Comparison of ENCODE assay signal across 9 cellular contexts in the genomic region with DNA sequence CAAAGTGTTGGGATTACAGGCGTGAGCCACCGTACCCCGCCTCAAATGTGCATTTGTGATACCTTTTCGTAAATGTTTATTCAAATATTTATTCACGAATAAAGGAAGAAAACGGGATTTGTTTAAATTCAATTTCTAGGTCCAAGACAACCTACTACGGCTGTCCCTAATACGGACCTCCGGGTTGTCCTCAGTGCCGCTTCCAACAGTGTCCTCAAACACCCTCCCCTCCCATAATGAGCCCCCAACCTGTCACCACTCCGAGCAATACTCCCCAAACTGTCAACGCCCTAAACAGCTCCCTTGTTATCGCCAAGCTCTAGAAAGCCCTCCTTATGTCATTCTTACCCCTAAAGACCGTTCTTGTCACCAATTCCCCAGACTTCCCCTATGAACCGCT. TPM values are rescaled to one million over a fixed set of nuclear protein-coding genes. Genes with fewer than 3 reads are reported as not detected.
DNase-seq lines count a peak whose midpoint lies in the region; ATAC-seq, FAIRE-seq and TF ChIP-seq lines count a peak whose summit lies in the region.
"Had no signal": no experiment of that assay in that cellular context is flagged by ENCODE, and none has a peak within 500 bp of the region (broad histone marks: within the 10 kb centered on the region; RNA-seq: fewer than 3 reads in every experiment).

No MANE protein-coding gene starts in this region.

- no peak for TF ChIP-seq CTCF in adrenal gland (IDR thresholded peaks at IDR 0.05)
- no peak for TF ChIP-seq CTCF in HepG2 (CRISPR knock-in tag; IDR thresholded peaks at IDR 0.05)
- TF ChIP-seq CTCF in upper lobe of right lung (IDR thresholded peaks at IDR 0.05), result no peak

- whole genome bisulfite sequencing in adrenal gland, 4 donors, result 19 to 22% (median 21%) methylated on average over 15 of the region's 15 CpGs
- WGBS in HepG2 (ENCODE audit: low lambda C conversion rate), result 1% methylated on average over 15 of the region's 15 CpGs

- no TSS peak for BruUV-seq in HepG2 (replicated peaks; lab: Mats Ljungman, UMichigan)

- peaks cover 13% of the 10 kb centered on the region for H3K79me2 ChIP-seq in HepG2 (ENCODE audit: insufficient read depth, low read length)

- peak overlapping the region; percentile 99 for H3K4me2 ChIP-seq in HepG2 (ENCODE audit: low read depth, low read length)

- ATAC-seq in GM18861 (IDR thresholded peaks at IDR 0.05; ENCODE audit: unreplicated experiment), result peak; percentile 4
- ATAC-seq in HG03064 (IDR thresholded peaks at IDR 0.05; ENCODE audit: low read depth, unreplicated experiment), result peak; percentile 2
- ATAC-seq in HepG2, result peak; percentile 60
- ATAC-seq in upper lobe of right lung, result no peak

- peak overlapping the region; percentile 85 for H2AFZ ChIP-seq in HepG2 (ENCODE audit: low read length)

- H3K4me3 ChIP-seq in adrenal gland (peak overlapping the region; percentile 58 to 100 (median 84)), HepG2 (replicated peaks in 1 of 3; ENCODE audit: insufficient read depth in 1 of 3, low read depth in 2 of 3, low read length in 3 of 3) (peak overlapping the region; percentile 87 to 96 (median 88)), upper lobe of right lung (peak overlapping the region; percentile 100)

- no peak for FAIRE-seq in HepG2 (lab: Jason Lieb, UNC)
- FAIRE-seq: TTC549 had no signal

- H3K4me1 ChIP-seq in adrenal gland (replicated peaks in 1 of 2) (peaks cover 26 to 39% of the 10 kb centered on the region in 2 donors), HepG2 (ENCODE audit: insufficient read depth, low read length) (peaks cover 28% of the 10 kb centered on the region), upper lobe of right lung (peaks cover 27% of the 10 kb centered on the region)

- DNase-seq in adrenal gland, result no peak
- DNase-seq in HepG2 (ENCODE audit: low spot score), result no peak
- no peak for DNase-seq in upper lobe of right lung
- DNase-seq in EL, result no peak
- DNase-seq in NCI-H2171 treated with DMSO at 0.1 percent for 48 hours (lab: John Stamatoyannopoulos, UW), result no peak
- no peak for DNase-seq in GF-D8 (lab: John Stamatoyannopoulos, UW)

- TF ChIP-seq RAD21 in HepG2 (CRISPR knock-in tag; IDR thresholded peaks at IDR 0.05), result no peak

- TF ChIP-seq EP300 in HepG2 (IDR thresholded peaks at IDR 0.05; ENCODE audit: low read depth in 2 of 2, low read length in 2 of 2), result no peak
- no peak for TF ChIP-seq EP300 in HepG2 (CRISPR knock-in tag; IDR thresholded peaks at IDR 0.05; ENCODE audit: borderline replicate concordance)

- POLR2A ChIA-PET in HepG2 (lab: Yijun Ruan, JAX), result interaction anchor here (0.7 to 3.2 kb wide), 6 partner anchors 10 to 82 kb away, joined by 3 to 27 read pairs (median 10); partner anchors contain the start of genes ADAT1, CHST5, KARS1 and TERF2IP

- H3K27ac ChIP-seq in adrenal gland (peak overlapping the region in 2 of 5 donors; percentile 75 to 78), HepG2 (ENCODE audit: extremely low read length, insufficient read depth, low read length) (no peak overlapping the region), upper lobe of right lung (peak overlapping the region; percentile 87)

- CTCF ChIA-PET in HepG2 (lab: Yijun Ruan, JAX; ENCODE audit: low intra/inter-chr PET ratio, low total read pairs), result no interaction called here

- in situ Hi-C loops in HepG2 (cut with HindIII; ENCODE audit: extremely low pct_ligation_motif_present, low pct_unique_long_range_greater_than_20kb), result no loop called here

- TF ChIP-seq POLR2A in adrenal gland (IDR thresholded peaks at IDR 0.05) (no peak), HepG2 (IDR thresholded peaks at IDR 0.05; ENCODE audit: insufficient read depth in 1 of 2, low read depth in 2 of 2, low read length in 2 of 2) (no peak)

- H4K20me1 ChIP-seq in HepG2 (ENCODE audit: insufficient read depth, low read length), result peaks cover 13% of the 10 kb centered on the region; the same call in 1 of the 2 replicates

- H3K9ac ChIP-seq in HepG2 (ENCODE audit: insufficient read depth, low read depth, low read length), result peak overlapping the region; percentile 83; the same call in 1 of the 2 replicates

- H3K9me3 ChIP-seq in adrenal gland (replicated peaks in 1 of 3) (no peaks in the 10 kb centered on the region), HepG2 (ENCODE audit: low read length) (no peaks in the 10 kb centered on the region), upper lobe of right lung (no peaks in the 10 kb centered on the region)

- intact Hi-C loops in adrenal gland (cut with DNase I), result no loop called here
- intact Hi-C loops in HepG2 (cut with micrococcal nuclease; ENCODE audit: unreplicated experiment), result loop anchor here (1.0 to 5.0 kb wide), 3 partner anchors 9 to 82 kb away; partner anchors contain the start of genes KARS1, TERF2IP and TMEM231
- intact Hi-C loops in upper lobe of right lung (cut with DNase I), result no loop called here

- peaks cover 0 to 30% of the 10 kb centered on the region in 2 donors for H3K36me3 ChIP-seq in adrenal gland (replicated peaks in 1 of 2)
- peaks cover 9 to 29% of the 10 kb centered on the region in 2 experiments for H3K36me3 ChIP-seq in HepG2 (replicated peaks in 1 of 2; ENCODE audit: control insufficient read depth in 1 of 2, insufficient read depth in 2 of 2, low read length in 2 of 2)
- H3K36me3 ChIP-seq in upper lobe of right lung, result peaks cover 29% of the 10 kb centered on the region

- H3K27me3 ChIP-seq in adrenal gland (no peaks in the 10 kb centered on the region), HepG2 (ENCODE audit: control insufficient read depth in 1 of 2, insufficient read depth in 2 of 2, low read length in 2 of 2) (peaks cover 0 to 6% of the 10 kb centered on the region in 2 experiments; a peak in 2 of 5 replicates), upper lobe of right lung (no peaks in the 10 kb centered on the region)

RNA-seq across cellular contexts. Expression of gene GABARAPL2, which starts 0.5 kb away (rescaled TPM):
- total RNA-seq in adrenal gland, result 100 to 1,000 TPM in 7 of 8 donors, 10 to 100 TPM in 1; 98.2 to 197 (median 167) TPM
- polyA plus RNA-seq in adrenal gland, result 100 to 1,000 TPM in 2 of 3 donors, 10 to 100 TPM in 1; 93.9 to 200 (median 123) TPM
- total RNA-seq in HepG2 (2016; rRNA removed; fragmentation: Illumina TruSeq; extraction: Trizol), result 76.4 and 82.4 TPM in 2 replicates
- total RNA-seq in HepG2 (2016; cell fraction: cytosol; rRNA removed; fragmentation: Illumina TruSeq; extraction: Trizol; ENCODE audit: low read depth), result 25.3 and 25.9 TPM in 2 replicates
- 72.8 and 81.6 TPM in 2 replicates for total RNA-seq in HepG2 (2016; cell fraction: insoluble cytoplasmic fraction; rRNA removed; fragmentation: Illumina TruSeq; extraction: Trizol)
- 40.7 and 44.8 TPM in 2 replicates for total RNA-seq in HepG2 (2016; cell fraction: membrane; rRNA removed; fragmentation: Illumina TruSeq; extraction: Trizol)
- total RNA-seq in HepG2 (2016; cell fraction: nucleus; rRNA removed; fragmentation: Illumina TruSeq; extraction: Trizol), result 37.2 and 37.9 TPM in 2 replicates
- 68.4 and 83.0 TPM in 2 replicates for polyA plus RNA-seq in HepG2 (2011; rRNA removed)
- polyA plus RNA-seq in HepG2 (2011; cell fraction: cytosol; rRNA removed), result 91.5 and 99.2 TPM in 2 replicates
- 31.2 and 42.4 TPM in 2 replicates for polyA plus RNA-seq in HepG2 (2011; cell fraction: nucleus; rRNA removed)
- 103 and 127 TPM in 2 replicates for polyA plus RNA-seq in HepG2 (2012)
- polyA plus RNA-seq in HepG2 (2016; cell fraction: cytosol; fragmentation: Illumina TruSeq; extraction: Trizol; ENCODE audit: low read depth), result 30.1 and 37.1 TPM in 2 replicates
- polyA plus RNA-seq in HepG2 (2016; cell fraction: insoluble cytoplasmic fraction; fragmentation: Illumina TruSeq; extraction: Trizol; ENCODE audit: low read depth), result 109 and 111 TPM in 2 replicates
- polyA plus RNA-seq in HepG2 (2016; cell fraction: membrane; fragmentation: Illumina TruSeq; extraction: Trizol; ENCODE audit: low read depth), result 35.7 and 43.9 TPM in 2 replicates
- polyA plus RNA-seq in HepG2 (2016; cell fraction: nucleus; fragmentation: Illumina TruSeq; extraction: Trizol; ENCODE audit: insufficient read depth, low read depth), result 65.5 and 77.4 TPM in 2 replicates
- 12.0 and 14.3 TPM in 2 replicates for polyA minus RNA-seq in HepG2 (2011; rRNA and poly(A)+ RNA removed; ENCODE audit: low replicate concordance)
- 26.7 and 35.4 TPM in 2 replicates for polyA minus RNA-seq in HepG2 (2011; cell fraction: cytosol; rRNA and poly(A)+ RNA removed)
- 20.6 and 27.5 TPM in 2 replicates for polyA minus RNA-seq in HepG2 (2011; cell fraction: nucleus; rRNA and poly(A)+ RNA removed)
- 109 TPM for total RNA-seq in upper lobe of right lung

RNA-seq across cellular contexts. Expression of gene TMEM231, which starts 9.6 kb away (rescaled TPM):
- 10 to 100 TPM in 3 of 8 donors, 1 to 10 TPM in 5; 6.2 to 11.3 (median 9.5) TPM for total RNA-seq in adrenal gland
- polyA plus RNA-seq in adrenal gland, result 10 to 100 TPM in 1 of 3 donors, 1 to 10 TPM in 2; 2.8 to 13.4 (median 4.8) TPM
- 2.3 and 3.5 TPM in 2 replicates for total RNA-seq in HepG2 (2016; rRNA removed; fragmentation: Illumina TruSeq; extraction: Trizol)
- 0.40 and 0.62 TPM in 2 replicates for total RNA-seq in HepG2 (2016; cell fraction: cytosol; rRNA removed; fragmentation: Illumina TruSeq; extraction: Trizol; ENCODE audit: low read depth)
- 1.3 and 3.4 TPM in 2 replicates for total RNA-seq in HepG2 (2016; cell fraction: insoluble cytoplasmic fraction; rRNA removed; fragmentation: Illumina TruSeq; extraction: Trizol)
- total RNA-seq in HepG2 (2016; cell fraction: membrane; rRNA removed; fragmentation: Illumina TruSeq; extraction: Trizol), result 1.2 and 1.5 TPM in 2 replicates
- total RNA-seq in HepG2 (2016; cell fraction: nucleus; rRNA removed; fragmentation: Illumina TruSeq; extraction: Trizol), result 4.1 and 6.2 TPM in 2 replicates
- 7.4 TPM in 2 replicates for polyA plus RNA-seq in HepG2 (2011; rRNA removed)
- polyA plus RNA-seq in HepG2 (2011; cell fraction: cytosol; rRNA removed), result 11.5 and 13.9 TPM in 2 replicates
- polyA plus RNA-seq in HepG2 (2011; cell fraction: nucleus; rRNA removed), result 4.4 and 5.8 TPM in 2 replicates
- polyA plus RNA-seq in HepG2 (2012), result 2.3 and 2.7 TPM in 2 replicates
- 0.32 TPM in 2 replicates for polyA plus RNA-seq in HepG2 (2016; cell fraction: cytosol; fragmentation: Illumina TruSeq; extraction: Trizol; ENCODE audit: low read depth)
- polyA plus RNA-seq in HepG2 (2016; cell fraction: insoluble cytoplasmic fraction; fragmentation: Illumina TruSeq; extraction: Trizol; ENCODE audit: low read depth), result 1.7 and 2.3 TPM in 2 replicates
- polyA plus RNA-seq in HepG2 (2016; cell fraction: membrane; fragmentation: Illumina TruSeq; extraction: Trizol; ENCODE audit: low read depth), result 1.2 and 1.3 TPM in 2 replicates
- polyA plus RNA-seq in HepG2 (2016; cell fraction: nucleus; fragmentation: Illumina TruSeq; extraction: Trizol; ENCODE audit: insufficient read depth, low read depth), result 8.3 and 8.5 TPM in 2 replicates
- 19.5 and 53.3 TPM in 2 replicates for polyA minus RNA-seq in HepG2 (2011; rRNA and poly(A)+ RNA removed; ENCODE audit: low replicate concordance)
- 5.1 and 7.1 TPM in 2 replicates for polyA minus RNA-seq in HepG2 (2011; cell fraction: cytosol; rRNA and poly(A)+ RNA removed)
- polyA minus RNA-seq in HepG2 (2011; cell fraction: nucleus; rRNA and poly(A)+ RNA removed), result 2.4 and 2.6 TPM in 2 replicates
- total RNA-seq in upper lobe of right lung, result 4.5 TPM

RNA-seq across cellular contexts. Expression of gene CHST5, which starts 29.7 kb away (rescaled TPM):
- total RNA-seq in adrenal gland (under 1 TPM in 6 of 8 donors, not detected in 2; 0.07 to 0.68 (median 0.29) TPM), HepG2 (2016; rRNA removed; fragmentation: Illumina TruSeq; extraction: Trizol) (not detected in 2 replicates), upper lobe of right lung (not detected)
- polyA plus RNA-seq in adrenal gland (under 1 TPM in 2 of 3 donors, not detected in 1; 0.32 to 0.61 TPM), HepG2 (2011; rRNA removed) (0.05 TPM in 1 of 2 replicates, not detected in the other)
- total RNA-seq in HepG2 (2016; cell fraction: cytosol; rRNA removed; fragmentation: Illumina TruSeq; extraction: Trizol; ENCODE audit: low read depth), result not detected in 2 replicates
- total RNA-seq in HepG2 (2016; cell fraction: insoluble cytoplasmic fraction; rRNA removed; fragmentation: Illumina TruSeq; extraction: Trizol), result not detected in 2 replicates
- not detected in 2 replicates for total RNA-seq in HepG2 (2016; cell fraction: membrane; rRNA removed; fragmentation: Illumina TruSeq; extraction: Trizol)
- not detected in 2 replicates for total RNA-seq in HepG2 (2016; cell fraction: nucleus; rRNA removed; fragmentation: Illumina TruSeq; extraction: Trizol)
- polyA plus RNA-seq in HepG2 (2011; cell fraction: cytosol; rRNA removed), result not detected in 2 replicates
- polyA plus RNA-seq in HepG2 (2011; cell fraction: nucleus; rRNA removed), result 0.05 TPM in 1 of 2 replicates, not detected in the other
- polyA plus RNA-seq in HepG2 (2012), result not detected in 2 replicates
- polyA plus RNA-seq in HepG2 (2016; cell fraction: cytosol; fragmentation: Illumina TruSeq; extraction: Trizol; ENCODE audit: low read depth), result not detected in 2 replicates
- not detected in 2 replicates for polyA plus RNA-seq in HepG2 (2016; cell fraction: insoluble cytoplasmic fraction; fragmentation: Illumina TruSeq; extraction: Trizol; ENCODE audit: low read depth)
- polyA plus RNA-seq in HepG2 (2016; cell fraction: membrane; fragmentation: Illumina TruSeq; extraction: Trizol; ENCODE audit: low read depth), result not detected in 2 replicates
- 0.57 and 1.3 TPM in 2 replicates for polyA plus RNA-seq in HepG2 (2016; cell fraction: nucleus; fragmentation: Illumina TruSeq; extraction: Trizol; ENCODE audit: insufficient read depth, low read depth)
- 0.30 TPM in 1 of 2 replicates, not detected in the other for polyA minus RNA-seq in HepG2 (2011; rRNA and poly(A)+ RNA removed; ENCODE audit: low replicate concordance)
- polyA minus RNA-seq in HepG2 (2011; cell fraction: cytosol; rRNA and poly(A)+ RNA removed), result not detected in 2 replicates
- not detected in 2 replicates for polyA minus RNA-seq in HepG2 (2011; cell fraction: nucleus; rRNA and poly(A)+ RNA removed)

RNA-seq across cellular contexts. Expression of gene ADAT1, which starts 57.4 kb away (rescaled TPM):
- total RNA-seq in adrenal gland, result 100 to 1,000 TPM in 1 of 8 donors, 10 to 100 TPM in 7; 36.7 to 191 (median 52.2) TPM
- polyA plus RNA-seq in adrenal gland, result 10 to 100 TPM; 18.0 to 48.0 (median 19.0) TPM
- total RNA-seq in HepG2 (2016; rRNA removed; fragmentation: Illumina TruSeq; extraction: Trizol), result 40.8 and 50.7 TPM in 2 replicates
- 13.1 and 19.3 TPM in 2 replicates for total RNA-seq in HepG2 (2016; cell fraction: cytosol; rRNA removed; fragmentation: Illumina TruSeq; extraction: Trizol; ENCODE audit: low read depth)
- total RNA-seq in HepG2 (2016; cell fraction: insoluble cytoplasmic fraction; rRNA removed; fragmentation: Illumina TruSeq; extraction: Trizol), result 36.9 and 42.7 TPM in 2 replicates
- total RNA-seq in HepG2 (2016; cell fraction: membrane; rRNA removed; fragmentation: Illumina TruSeq; extraction: Trizol), result 27.3 and 35.6 TPM in 2 replicates
- 52.6 and 53.3 TPM in 2 replicates for total RNA-seq in HepG2 (2016; cell fraction: nucleus; rRNA removed; fragmentation: Illumina TruSeq; extraction: Trizol)
- 15.5 and 18.4 TPM in 2 replicates for polyA plus RNA-seq in HepG2 (2011; rRNA removed)
- polyA plus RNA-seq in HepG2 (2011; cell fraction: cytosol; rRNA removed), result 12.6 and 18.0 TPM in 2 replicates
- 16.4 and 28.9 TPM in 2 replicates for polyA plus RNA-seq in HepG2 (2011; cell fraction: nucleus; rRNA removed)
- 15.1 and 16.1 TPM in 2 replicates for polyA plus RNA-seq in HepG2 (2012)
- 3.0 and 3.6 TPM in 2 replicates for polyA plus RNA-seq in HepG2 (2016; cell fraction: cytosol; fragmentation: Illumina TruSeq; extraction: Trizol; ENCODE audit: low read depth)
- 29.9 and 30.3 TPM in 2 replicates for polyA plus RNA-seq in HepG2 (2016; cell fraction: insoluble cytoplasmic fraction; fragmentation: Illumina TruSeq; extraction: Trizol; ENCODE audit: low read depth)
- polyA plus RNA-seq in HepG2 (2016; cell fraction: membrane; fragmentation: Illumina TruSeq; extraction: Trizol; ENCODE audit: low read depth), result 11.9 and 13.6 TPM in 2 replicates
- polyA plus RNA-seq in HepG2 (2016; cell fraction: nucleus; fragmentation: Illumina TruSeq; extraction: Trizol; ENCODE audit: insufficient read depth, low read depth), result 56.7 and 65.5 TPM in 2 replicates
- polyA minus RNA-seq in HepG2 (2011; rRNA and poly(A)+ RNA removed; ENCODE audit: low replicate concordance), result 23.3 and 62.1 TPM in 2 replicates
- 12.8 and 13.9 TPM in 2 replicates for polyA minus RNA-seq in HepG2 (2011; cell fraction: cytosol; rRNA and poly(A)+ RNA removed)
- 32.4 and 41.4 TPM in 2 replicates for polyA minus RNA-seq in HepG2 (2011; cell fraction: nucleus; rRNA and poly(A)+ RNA removed)
- total RNA-seq in upper lobe of right lung, result 44.8 TPM
